17 cellular contexts compared by ENCODE assay signal in the genomic region with DNA sequence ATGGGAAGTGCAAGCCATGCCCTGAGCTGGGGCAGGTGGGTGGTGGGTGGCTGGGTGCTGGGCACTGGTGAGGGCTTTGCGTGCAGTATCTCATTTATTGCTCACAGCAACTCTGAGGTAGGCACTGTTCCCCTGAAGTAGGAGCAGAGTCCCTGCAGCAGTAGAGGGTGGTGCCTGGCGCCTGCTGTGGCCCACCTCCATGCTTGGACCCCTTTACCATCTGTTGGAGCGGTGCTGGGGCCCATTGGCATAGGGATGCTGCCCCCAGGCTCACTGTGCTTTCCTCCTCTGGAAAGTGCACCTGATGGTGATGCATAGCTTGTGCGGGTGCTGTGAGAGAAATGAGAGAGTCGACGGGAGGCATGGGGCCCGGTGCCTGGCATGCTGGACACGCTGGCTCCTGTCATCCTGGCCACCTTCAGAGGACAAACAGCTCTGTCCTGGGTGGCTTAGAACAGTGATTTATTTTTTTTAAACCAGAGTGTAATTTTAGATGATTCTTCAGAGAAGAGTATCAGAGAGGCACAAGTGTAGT. TPM values are rescaled to one million over a fixed set of nuclear protein-coding genes. Genes with fewer than 3 reads are reported as not detected.
DNase-seq lines count a peak whose midpoint lies in the region; ATAC-seq and TF ChIP-seq lines count a peak whose summit lies in the region.
"Had no signal": no experiment of that assay in that cellular context is flagged by ENCODE, and none has a peak within 500 bp of the region (broad histone marks: within the 10 kb centered on the region; RNA-seq: fewer than 3 reads in every experiment).

No MANE protein-coding gene starts in this region.

- no peaks in the 10 kb centered on the region for H3F3A ChIP-seq in GM23338 (replicated peaks; ENCODE audit: low read depth)

- H2AFZ ChIP-seq in GM23338 = no peak overlapping the region

- H3K27me3 ChIP-seq in CD4-positive, alpha-beta memory T cell (ENCODE audit: insufficient read depth, low read length) = no peaks in the 10 kb centered on the region
- H3K27me3 ChIP-seq in GM23338 (ENCODE audit: insufficient read depth) = no peaks in the 10 kb centered on the region
- H3K27me3 ChIP-seq in dorsolateral prefrontal cortex = no peaks in the 10 kb centered on the region
- H3K27me3 ChIP-seq: SJCRH30 had no signal

- H3K4me1 Mint-ChIP-seq in CD4-positive, alpha-beta memory T cell = no peaks in the 10 kb centered on the region
- peaks cover 29% of the 10 kb centered on the region for H3K4me1 Mint-ChIP-seq in GM23338
- peaks cover 8 to 21% (median 10%) of the 10 kb centered on the region in 4 donors for H3K4me1 Mint-ChIP-seq in naive thymus-derived CD8-positive, alpha-beta T cell

- no peaks in the 10 kb centered on the region for H3K9me3 ChIP-seq in CD4-positive, alpha-beta memory T cell (ENCODE audit: control insufficient read depth in 1 of 2, low read length in 2 of 2)
- H3K9me3 ChIP-seq: SJCRH30 had no signal

- H3K4me3 ChIP-seq in CD4-positive, alpha-beta memory T cell (ENCODE audit: low read length in 2 of 2) = no peak overlapping the region
- H3K4me3 ChIP-seq in GM23338 (no peak overlapping the region), dorsolateral prefrontal cortex (no peak overlapping the region)
- H3K4me3 ChIP-seq: SJCRH30 had no signal

- no peak for DNase-seq in CD4-positive, alpha-beta memory T cell
- DNase-seq in GM23338 (ENCODE audit: low spot score) (no peak), dorsolateral prefrontal cortex (peak in 1 of 10 donors; percentile 44), AG20443 (ENCODE audit: low spot score) (no peak), dermis blood vessel endothelial cell (no peak), DMS79 treated with DMSO at 0.1 percent for 48 hours (lab: John Stamatoyannopoulos, UW) (no peak), NCI-H1436 (lab: John Stamatoyannopoulos, UW) (no peak)
- no peak for DNase-seq in naive thymus-derived CD8-positive, alpha-beta T cell
- DNase-seq: KBM-7, NCI-H1417 treated with DMSO at 0.1 percent for 48 hours, NCI-H2029, NCI-H2171, NCI-H446 treated with DMSO at 0.1 percent for 48 hours, OCI-M1, RPMI8226, SJCRH30 had no signal

- H3K79me2 ChIP-seq in GM23338 (replicated peaks; ENCODE audit: insufficient read depth) = no peaks in the 10 kb centered on the region

- no peaks in the 10 kb centered on the region for H3K27me3 Mint-ChIP-seq in CD4-positive, alpha-beta memory T cell
- H3K27me3 Mint-ChIP-seq in GM23338 (ENCODE audit: insufficient read depth, low read depth, poor library complexity) = peaks cover 21% of the 10 kb centered on the region
- no peaks in the 10 kb centered on the region for H3K27me3 Mint-ChIP-seq in naive thymus-derived CD8-positive, alpha-beta T cell

- H3K4me1 ChIP-seq in CD4-positive, alpha-beta memory T cell (ENCODE audit: insufficient read depth, low read length) = no peaks in the 10 kb centered on the region
- H3K4me1 ChIP-seq in GM23338 (ENCODE audit: insufficient read depth) = peaks cover 7% of the 10 kb centered on the region; the same call in 1 of the 2 replicates

- H3K4me2 ChIP-seq in GM23338 = no peak overlapping the region

- peak overlapping the region in 4 of 7 donors; percentile 57 to 74 (median 60) for H3K27ac Mint-ChIP-seq in CD4-positive, alpha-beta memory T cell
- H3K27ac Mint-ChIP-seq in GM23338 = peak overlapping the region; percentile 60; the same call in 1 of the 2 replicates
- peak overlapping the region in 6 of 10 donors; percentile 10 to 78 (median 62) for H3K27ac Mint-ChIP-seq in naive thymus-derived CD8-positive, alpha-beta T cell

- peaks cover 40 to 47% of the 10 kb centered on the region in 2 donors for H3K36me3 Mint-ChIP-seq in CD4-positive, alpha-beta memory T cell
- H3K36me3 Mint-ChIP-seq in GM23338 (ENCODE audit: low read depth) = peaks cover 42% of the 10 kb centered on the region
- peaks cover 0 to 41% (median 6%) of the 10 kb centered on the region in 3 donors for H3K36me3 Mint-ChIP-seq in naive thymus-derived CD8-positive, alpha-beta T cell

- CTCF ChIA-PET in CD4-positive, alpha-beta memory T cell (lab: Charles Lee; ENCODE audit: partially characterized antibody) = interaction anchor here (0.6 to 2.3 kb wide), 6 partner anchors 10 to 111 kb away, joined by 3 to 10 read pairs (median 3); a partner anchor contains a TSS

- no peaks in the 10 kb centered on the region for H3K9me3 Mint-ChIP-seq in CD4-positive, alpha-beta memory T cell
- no peaks in the 10 kb centered on the region for H3K9me3 Mint-ChIP-seq in GM23338
- no peaks in the 10 kb centered on the region for H3K9me3 Mint-ChIP-seq in naive thymus-derived CD8-positive, alpha-beta T cell

- no peaks in the 10 kb centered on the region for H4K20me1 ChIP-seq in GM23338 (replicated peaks; ENCODE audit: insufficient read depth)

- peaks cover 38% of the 10 kb centered on the region for H3K36me3 ChIP-seq in CD4-positive, alpha-beta memory T cell (ENCODE audit: insufficient read depth, low read length)
- H3K36me3 ChIP-seq in GM23338 (ENCODE audit: insufficient read depth) = peaks cover 4% of the 10 kb centered on the region; the same call in 1 of the 2 replicates

- TF ChIP-seq CTCF in GM23338 (conservative IDR thresholded peaks at IDR 0.05; ENCODE audit: low read depth in 2 of 2) (no peak), dorsolateral prefrontal cortex (IDR thresholded peaks at IDR 0.05 in 54 of 56, conservative IDR thresholded peaks at IDR 0.05 in 2 of 56; ENCODE audit: low read depth in 1 of 56, partially characterized antibody in 56 of 56) (no peak)

- H3K4me3 Mint-ChIP-seq in CD4-positive, alpha-beta memory T cell = no peak overlapping the region
- no peak overlapping the region for H3K4me3 Mint-ChIP-seq in GM23338
- no peak overlapping the region for H3K4me3 Mint-ChIP-seq in naive thymus-derived CD8-positive, alpha-beta T cell

- ATAC-seq in GM23338 = no peak
- no peak for ATAC-seq in naive thymus-derived CD8-positive, alpha-beta T cell
- ATAC-seq: HCT116 had no signal

- POLR2A ChIA-PET in CD4-positive, alpha-beta memory T cell (lab: Charles Lee; ENCODE audit: partially characterized antibody) = no interaction called here
- POLR2A ChIA-PET in naive thymus-derived CD8-positive, alpha-beta T cell (lab: Charles Lee) = interaction anchor here (1.0 to 5.4 kb wide), 4 partner anchors 15 to 108 kb away, joined by 3 to 34 read pairs (median 8); no protein-coding TSS in a partner anchor

- no peaks in the 10 kb centered on the region for H3K9me2 ChIP-seq in GM23338 (ENCODE audit: insufficient read depth)

- intact Hi-C loops in CD4-positive, alpha-beta memory T cell (cut with micrococcal nuclease) = no loop called here
- intact Hi-C loops in dorsolateral prefrontal cortex (cut with DNase I) = loop anchor here in 1 of 2 donors (5.0 to 10.0 kb wide), 2 partner anchors 276 to 543 kb away; no protein-coding TSS in a partner anchor

- no peak overlapping the region for H3K27ac ChIP-seq in CD4-positive, alpha-beta memory T cell (ENCODE audit: low read depth, low read length)
- no peak overlapping the region for H3K27ac ChIP-seq in GM23338 (ENCODE audit: low read depth)
- peak overlapping the region in 55 of 59 donors; percentile 13 to 77 (median 61) for H3K27ac ChIP-seq in dorsolateral prefrontal cortex

TF ChIP-seq in GM23338, 12 proteins besides CTCF, POLR2A, EP300 and RAD21 (continues in another document):
- TF ChIP-seq, protein P1, sequence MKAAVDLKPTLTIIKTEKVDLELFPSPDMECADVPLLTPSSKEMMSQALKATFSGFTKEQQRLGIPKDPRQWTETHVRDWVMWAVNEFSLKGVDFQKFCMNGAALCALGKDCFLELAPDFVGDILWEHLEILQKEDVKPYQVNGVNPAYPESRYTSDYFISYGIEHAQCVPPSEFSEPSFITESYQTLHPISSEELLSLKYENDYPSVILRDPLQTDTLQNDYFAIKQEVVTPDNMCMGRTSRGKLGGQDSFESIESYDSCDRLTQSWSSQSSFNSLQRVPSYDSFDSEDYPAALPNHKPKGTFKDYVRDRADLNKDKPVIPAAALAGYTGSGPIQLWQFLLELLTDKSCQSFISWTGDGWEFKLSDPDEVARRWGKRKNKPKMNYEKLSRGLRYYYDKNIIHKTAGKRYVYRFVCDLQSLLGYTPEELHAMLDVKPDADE (IDR thresholded peaks at IDR 0.05) = no peak
- TF ChIP-seq JUNB (IDR thresholded peaks at IDR 0.05; ENCODE audit: unreplicated experiment) = no peak
- no peak for TF ChIP-seq ZNF114 (CRISPR knock-in tag; IDR thresholded peaks at IDR 0.05)
- TF ChIP-seq STAT1 (IDR thresholded peaks at IDR 0.05; ENCODE audit: unreplicated experiment) = no peak

RNA-seq across cellular contexts. Expression of a gene that starts 10.4 kb away (rescaled TPM):
- not detected for total RNA-seq in CD4-positive, alpha-beta memory T cell
- not detected for polyA plus RNA-seq in CD4-positive, alpha-beta memory T cell
- total RNA-seq in GM23338 (2014; rRNA removed; shearing (Covaris generic)) = 3.5 and 5.1 TPM in 2 replicates
- 2.4 and 3.4 TPM in 2 replicates for polyA plus RNA-seq in GM23338 (2016; fragmentation: Nextera tagmentation; extraction: Ambion mirVana)
- total RNA-seq in dorsolateral prefrontal cortex = 1 to 10 TPM in 59 of 120 experiments, under 1 TPM in 57, not detected in 4; 0.33 to 3.5 (median 1.0) TPM
- 10 to 100 TPM; 13.6 to 14.4 TPM for total RNA-seq in naive thymus-derived CD8-positive, alpha-beta T cell
- polyA plus RNA-seq in naive thymus-derived CD8-positive, alpha-beta T cell = 10 to 100 TPM; 12.3 to 39.5 (median 20.1) TPM
- total RNA-seq in dermis blood vessel endothelial cell = not detected in 2 replicates
- total RNA-seq: SJCRH30 had no signal

RNA-seq across cellular contexts. Expression of a gene that starts 24.5 kb away (rescaled TPM):
- 10 to 100 TPM; 59.5 to 64.5 TPM for total RNA-seq in CD4-positive, alpha-beta memory T cell
- polyA plus RNA-seq in CD4-positive, alpha-beta memory T cell = 10 to 100 TPM; 26.8 to 28.8 TPM
- 20.7 and 25.8 TPM in 2 replicates for total RNA-seq in GM23338 (2014; rRNA removed; shearing (Covaris generic))
- 13.3 and 15.0 TPM in 2 replicates for polyA plus RNA-seq in GM23338 (2016; fragmentation: Nextera tagmentation; extraction: Ambion mirVana)
- total RNA-seq in dorsolateral prefrontal cortex = 10 to 100 TPM; 47.7 to 82.7 (median 64.5) TPM
- 10 to 100 TPM; 60.7 to 64.4 TPM for total RNA-seq in naive thymus-derived CD8-positive, alpha-beta T cell
- polyA plus RNA-seq in naive thymus-derived CD8-positive, alpha-beta T cell = 10 to 100 TPM; 29.1 to 37.9 (median 34.1) TPM
- total RNA-seq in dermis blood vessel endothelial cell = 19.6 and 20.6 TPM in 2 replicates

RNA-seq across cellular contexts. Expression of a gene that starts 47.9 kb away (rescaled TPM):
- 1 to 10 TPM; 1.3 to 2.1 TPM for total RNA-seq in CD4-positive, alpha-beta memory T cell
- polyA plus RNA-seq in CD4-positive, alpha-beta memory T cell = under 1 TPM; 0.22 to 0.88 TPM
- 19.3 and 23.7 TPM in 2 replicates for total RNA-seq in GM23338 (2014; rRNA removed; shearing (Covaris generic))
- polyA plus RNA-seq in GM23338 (2016; fragmentation: Nextera tagmentation; extraction: Ambion mirVana) = 7.3 and 8.7 TPM in 2 replicates
- total RNA-seq in dorsolateral prefrontal cortex (10 to 100 TPM in 2 of 120 experiments, 1 to 10 TPM in 118; 2.5 to 12.7 (median 4.8) TPM), dermis blood vessel endothelial cell (18.2 and 24.4 TPM in 2 replicates)
- total RNA-seq in naive thymus-derived CD8-positive, alpha-beta T cell = 1 to 10 TPM; 1.1 to 2.0 TPM
- under 1 TPM; 0.06 to 0.30 (median 0.27) TPM for polyA plus RNA-seq in naive thymus-derived CD8-positive, alpha-beta T cell

Comparison
In these comparisons a context has a peak if more than half of its experiments do, and no peak if none do; other contexts are left out.
1. H3K27ac ChIP-seq: peak in dorsolateral prefrontal cortex (55 of 59); none in CD4-positive, alpha-beta memory T cell (single experiment) and GM23338 (single experiment).
2. Peak in every context shown above with its lines, with median percentiles within 50 percentile points of each other: H3K27ac Mint-ChIP-seq.